ENCODE assay signal across 24 cellular contexts in the genomic region with DNA sequence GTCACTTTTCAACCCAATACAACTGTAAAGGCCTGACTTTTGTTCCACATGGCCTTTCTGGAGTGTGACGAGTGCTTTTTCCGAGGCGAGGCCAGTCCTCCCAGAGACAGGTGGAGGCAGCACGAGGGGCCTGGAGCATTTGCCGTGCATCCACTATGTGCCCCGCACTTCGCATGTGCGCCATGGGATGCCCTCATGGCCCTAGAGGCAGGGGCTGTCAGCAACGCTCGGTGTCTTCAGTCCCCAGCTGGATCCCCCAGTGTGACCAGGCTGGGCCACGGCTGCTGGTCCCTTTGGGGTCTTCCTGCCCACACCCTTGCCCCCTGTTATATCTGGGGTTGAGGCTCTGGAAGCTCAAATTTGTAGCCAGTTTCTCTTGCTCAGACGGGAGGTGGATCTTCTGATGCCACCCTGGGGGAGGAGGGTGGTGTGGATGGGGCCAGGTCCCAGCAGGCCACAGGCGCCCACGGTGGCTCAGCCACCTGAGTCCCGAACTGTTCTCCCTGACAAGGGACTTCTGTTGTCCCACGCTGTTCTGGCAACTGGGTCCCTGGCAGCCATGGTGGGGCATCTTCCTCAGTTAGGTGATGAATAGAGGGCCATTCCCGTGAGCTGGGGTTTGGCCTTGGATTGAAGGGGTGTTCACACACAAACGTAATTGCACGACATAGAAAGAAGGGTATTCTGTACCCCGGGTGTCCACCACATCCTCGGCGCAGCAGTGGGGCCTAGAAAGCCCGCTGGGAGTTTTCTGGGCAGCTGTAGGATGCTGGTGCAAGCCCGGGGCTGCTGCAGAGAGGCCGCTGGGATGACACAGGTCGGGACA.
DNase-seq lines count a peak whose midpoint lies in the region; ATAC-seq and TF ChIP-seq lines count a peak whose summit lies in the region.
"Had no signal": no experiment of that assay in that cellular context is flagged by ENCODE, and none has a peak within 500 bp of the region (broad histone marks: within the 10 kb centered on the region; RNA-seq: fewer than 3 reads in every experiment).

No MANE protein-coding gene starts in this region.

- no peak for TF ChIP-seq POLR2A in spleen (IDR thresholded peaks at IDR 0.05)

- H3K27ac ChIP-seq in RWPE2 (ENCODE audit: poor library complexity, severe bottlenecking) (no peak overlapping the region), lower lobe of right lung (no peak overlapping the region), spleen (no peak overlapping the region)
- H3K27ac ChIP-seq: 22Rv1, SK-N-MC had no signal

- H3K4me1 ChIP-seq in RWPE2 (ENCODE audit: insufficient read depth, poor library complexity, severe bottlenecking) (no peaks in the 10 kb centered on the region), lower lobe of right lung (no peaks in the 10 kb centered on the region), spleen (no peaks in the 10 kb centered on the region)

- TF ChIP-seq CTCF in RWPE2 (IDR thresholded peaks at IDR 0.05; ENCODE audit: poor library complexity, severe bottlenecking) (no peak), lower lobe of right lung (IDR thresholded peaks at IDR 0.05) (no peak), spleen (IDR thresholded peaks at IDR 0.05 in 8 of 11, conservative IDR thresholded peaks at IDR 0.05 in 3 of 11) (no peak)

- H3K4me3 ChIP-seq in RWPE2 (ENCODE audit: severe bottlenecking) = no peak overlapping the region
- no peak overlapping the region for H3K4me3 ChIP-seq in lower lobe of right lung
- no peak overlapping the region for H3K4me3 ChIP-seq in spleen
- H3K4me3 ChIP-seq: K562, MG63, SK-N-MC had no signal

- no peaks in the 10 kb centered on the region for H3K36me3 ChIP-seq in RWPE2 (ENCODE audit: low read depth)
- no peaks in the 10 kb centered on the region for H3K36me3 ChIP-seq in lower lobe of right lung
- H3K36me3 ChIP-seq in spleen = no peaks in the 10 kb centered on the region
- H3K36me3 ChIP-seq: MG63 had no signal

- ATAC-seq in Right ventricle myocardium inferior (no peak), RWPE2 (ENCODE audit: low read depth) (no peak), lower lobe of right lung (no peak), GM18858 (IDR thresholded peaks at IDR 0.05; ENCODE audit: unreplicated experiment) (no peak), HG03045 (IDR thresholded peaks at IDR 0.05; ENCODE audit: unreplicated experiment) (no peak)
- ATAC-seq: K562 had no signal

- 90 to 94% (median 94%) methylated on average over 16 to 26 of the region's 26 CpGs for WGBS in spleen, 5 donors

- H3K9me3 ChIP-seq in RWPE2 (ENCODE audit: severe bottlenecking) = no peaks in the 10 kb centered on the region
- H3K9me3 ChIP-seq in lower lobe of right lung = no peaks in the 10 kb centered on the region
- no peaks in the 10 kb centered on the region for H3K9me3 ChIP-seq in spleen
- H3K9me3 ChIP-seq: MG63 had no signal

- intact Hi-C loops in Right ventricle myocardium inferior (cut with DNase I) (no loop called here), cardiac septum (cut with DNase I) (no loop called here), lower lobe of right lung (cut with DNase I) (no loop called here), spleen (cut with DNase I; ENCODE audit: low total_unique reads) (no loop called here)

- H3K27me3 ChIP-seq in RWPE2 (ENCODE audit: insufficient read depth, poor library complexity, severe bottlenecking) (no peaks in the 10 kb centered on the region), lower lobe of right lung (ENCODE audit: low read depth) (no peaks in the 10 kb centered on the region), spleen (replicated peaks in 1 of 7) (no peaks in the 10 kb centered on the region)
- H3K27me3 ChIP-seq: MG63 had no signal

- DNase-seq in Right ventricle myocardium inferior (ENCODE audit: missing footprints) (peak; percentile 68), cardiac septum (ENCODE audit: low spot score) (no peak), RWPE2 (ENCODE audit: low spot score) (peak; percentile 42), lower lobe of right lung (peak; percentile 35), spleen (peak; percentile 51), GM19238 (ENCODE audit: insufficient read length, low spot score) (no peak)
- DNase-seq: AML-193; CD4-positive, alpha-beta T cell; COR-L47; DMS79; H9; HFFc6; MG63; NCI-H1694 treated with DMSO at 0.1 percent for 48 hours; NCI-H2081 treated with DMSO at 0.1 percent for 48 hours; NCI-H446; NCI-H526 treated with DMSO at 0.1 percent for 48 hours; OCI-M1; SHP77 had no signal

Comparison
In these comparisons a context has a peak if more than half of its experiments do, and no peak if none do; other contexts are left out.
1. DNase-seq: peak in Right ventricle myocardium inferior (single experiment), RWPE2 (single experiment), lower lobe of right lung (single experiment) and spleen (single experiment); none in cardiac septum (single experiment) and GM19238 (single experiment).